ENCODE assay signal across 14 cellular contexts in genomic region chr1:117759535-117759934, GRCh38.
"Had no signal": no experiment of that assay in that cellular context is flagged by ENCODE, and none has a peak within 500 bp of the region (broad histone marks: within the 10 kb centered on the region; RNA-seq: fewer than 3 reads in every experiment).

No MANE protein-coding gene starts in this region.

- H3K4me1 ChIP-seq: foreskin keratinocyte, prostate gland, uterus had no signal

- H3K27ac ChIP-seq: esophagus muscularis mucosa, foreskin keratinocyte, heart right ventricle, left lung, neutrophil, prostate gland, right atrium auricular region, suprapubic skin, upper lobe of right lung, uterus had no signal

- H3K27me3 ChIP-seq: esophagus muscularis mucosa, heart right ventricle, right atrium auricular region, transverse colon, upper lobe of right lung, uterus had no signal

- H3K36me3 Mint-ChIP-seq: natural killer cell treated with Interleukin-12 subunit alpha and Interleukin-12 subunit beta and Interleukin-15 and Interleukin-18, amount 100 ng/mL, for 72 hours had no signal

- H3K9me3 ChIP-seq: esophagus muscularis mucosa, heart right ventricle, left lung, mucosa of descending colon, neutrophil, prostate gland, right atrium auricular region, suprapubic skin, transverse colon, upper lobe of right lung, uterus had no signal

- H3K27ac Mint-ChIP-seq: natural killer cell treated with Interleukin-12 subunit alpha and Interleukin-12 subunit beta and Interleukin-15 and Interleukin-18, amount 100 ng/mL, for 72 hours; stimulated activated naive CD8-positive, alpha-beta T cell treated with anti-CD3 and anti-CD28 coated beads, Interleukin-15, amount 100 ng/mL, for 72 hours had no signal

- H3K9me3 Mint-ChIP-seq: natural killer cell treated with Interleukin-12 subunit alpha and Interleukin-12 subunit beta and Interleukin-15 and Interleukin-18, amount 100 ng/mL, for 72 hours; stimulated activated naive CD8-positive, alpha-beta T cell treated with anti-CD3 and anti-CD28 coated beads, Interleukin-15, amount 100 ng/mL, for 72 hours had no signal

- H3K4me3 ChIP-seq: mucosa of descending colon had no signal

- H3K36me3 ChIP-seq: esophagus muscularis mucosa, heart right ventricle, left lung, neutrophil, prostate gland, right atrium auricular region, suprapubic skin, transverse colon, upper lobe of right lung, uterus had no signal
